Comparison of ENCODE assay signal across 8 cellular contexts in genomic region chr2:23925702-23926288, GRCh38. TPM values are rescaled to one million over a fixed set of nuclear protein-coding genes. Genes with fewer than 3 reads are reported as not detected.
A peak's percentile ranks its signal among the peaks of the same experiment; 100 is the strongest.
DNase-seq lines count a peak whose midpoint lies in the region; ATAC-seq lines count a peak whose summit lies in the region.

No MANE protein-coding gene starts in this region.

- CTCF ChIA-PET in activated CD4-positive, alpha-beta T cell treated with anti-CD3 and anti-CD28 coated beads, Interleukin-2, amount 10 ng/mL, durations not matched to agents 7 days and 5 days (lab: Charles Lee) = interaction anchor here (0.6 to 4.1 kb wide), 12 partner anchors 9 to 158 kb away, joined by 3 to 52 read pairs (median 8); partner anchors contain the start of genes TP53I3, UBXN2A and WDCP

- peak overlapping the region; percentile 99 for H3K27ac Mint-ChIP-seq in activated CD4-positive, alpha-beta T cell treated with anti-CD3 and anti-CD28 coated beads, Interleukin-2, amount 10 ng/mL, durations not matched to agents 7 days and 5 days
- H3K27ac Mint-ChIP-seq in effector memory CD8-positive, alpha-beta T cell = peak overlapping the region; percentile 99 to 100
- peak overlapping the region; percentile 99 for H3K27ac Mint-ChIP-seq in memory B cell

- H3K27me3 Mint-ChIP-seq in activated CD4-positive, alpha-beta T cell treated with anti-CD3 and anti-CD28 coated beads, Interleukin-2, amount 10 ng/mL, durations not matched to agents 7 days and 5 days = no peaks in the 10 kb centered on the region
- no peaks in the 10 kb centered on the region for H3K27me3 Mint-ChIP-seq in effector memory CD8-positive, alpha-beta T cell
- no peaks in the 10 kb centered on the region for H3K27me3 Mint-ChIP-seq in memory B cell

- peak; percentile 58 for ATAC-seq in HG02884 (IDR thresholded peaks at IDR 0.05; ENCODE audit: unreplicated experiment)
- peak; percentile 48 for ATAC-seq in effector memory CD8-positive, alpha-beta T cell (replicated peaks)
- peak; percentile 68 for ATAC-seq in memory B cell (ENCODE audit: low read depth)

- peaks cover 47% of the 10 kb centered on the region for H3K4me1 Mint-ChIP-seq in activated CD4-positive, alpha-beta T cell treated with anti-CD3 and anti-CD28 coated beads, Interleukin-2, amount 10 ng/mL, durations not matched to agents 7 days and 5 days
- peaks cover 29 to 47% of the 10 kb centered on the region in 2 donors for H3K4me1 Mint-ChIP-seq in effector memory CD8-positive, alpha-beta T cell (ENCODE audit: low read depth in 2 of 2)
- peaks cover 28% of the 10 kb centered on the region for H3K4me1 Mint-ChIP-seq in memory B cell

- peak overlapping the region; percentile 94 for H3K4me3 Mint-ChIP-seq in activated CD4-positive, alpha-beta T cell treated with anti-CD3 and anti-CD28 coated beads, Interleukin-2, amount 10 ng/mL, durations not matched to agents 7 days and 5 days
- H3K4me3 Mint-ChIP-seq in effector memory CD8-positive, alpha-beta T cell = peak overlapping the region; percentile 96 to 98
- H3K4me3 Mint-ChIP-seq in memory B cell = peak overlapping the region; percentile 94

- no peaks in the 10 kb centered on the region for H3K9me3 Mint-ChIP-seq in activated CD4-positive, alpha-beta T cell treated with anti-CD3 and anti-CD28 coated beads, Interleukin-2, amount 10 ng/mL, durations not matched to agents 7 days and 5 days
- H3K9me3 Mint-ChIP-seq in effector memory CD8-positive, alpha-beta T cell = no peaks in the 10 kb centered on the region
- peaks cover 1% of the 10 kb centered on the region for H3K9me3 Mint-ChIP-seq in memory B cell

- H3K36me3 Mint-ChIP-seq in activated CD4-positive, alpha-beta T cell treated with anti-CD3 and anti-CD28 coated beads, Interleukin-2, amount 10 ng/mL, durations not matched to agents 7 days and 5 days (ENCODE audit: low read depth) = peaks cover 4% of the 10 kb centered on the region
- peaks cover 37% of the 10 kb centered on the region for H3K36me3 Mint-ChIP-seq in effector memory CD8-positive, alpha-beta T cell (ENCODE audit: insufficient read depth)
- H3K36me3 Mint-ChIP-seq in memory B cell = peaks cover 8% of the 10 kb centered on the region

- DNase-seq in NCI-H510A treated with DMSO at 0.1 percent for 48 hours (lab: John Stamatoyannopoulos, UW) (peak; percentile 37), NCI-H510A (lab: John Stamatoyannopoulos, UW) (no peak), NCI-H345 treated with DMSO at 0.1 percent for 48 hours (lab: John Stamatoyannopoulos, UW; ENCODE audit: unreplicated experiment) (peak; percentile 31), memory B cell (ENCODE audit: low spot score in 2 of 2) (peak in 1 of 2 donors; percentile 82)
- peak; percentile 81 for DNase-seq in activated CD4-positive, alpha-beta T cell treated with anti-CD3 and anti-CD28 coated beads, Interleukin-2, amount 10 ng/mL, durations not matched to agents 7 days and 5 days
- DNase-seq in effector memory CD8-positive, alpha-beta T cell = peak; percentile 47 to 62 (median 51)
- peak; percentile 71 for DNase-seq in stimulated activated CD8-positive, alpha-beta memory T cell treated with anti-CD3 and anti-CD28 coated beads, Interleukin-4, amount 100 ng/mL, for 48 hours

- POLR2A ChIA-PET in activated CD4-positive, alpha-beta T cell treated with anti-CD3 and anti-CD28 coated beads, Interleukin-2, amount 10 ng/mL, durations not matched to agents 7 days and 5 days (lab: Charles Lee) = interaction anchor here (0.6 to 1.7 kb wide), 4 partner anchors 10 to 401 kb away, joined by 3 to 13 read pairs (median 4); no protein-coding TSS in a partner anchor

RNA-seq across cellular contexts. Expression of gene ATAD2B, which starts 1.1 kb away (rescaled TPM):
- total RNA-seq in activated CD4-positive, alpha-beta T cell treated with anti-CD3 and anti-CD28 coated beads, Interleukin-2, amount 10 ng/mL, durations not matched to agents 7 days and 5 days = 10 to 100 TPM; 24.7 to 25.6 TPM

RNA-seq across cellular contexts. Expression of gene UBXN2A, which starts 14.5 kb away (rescaled TPM):
- 10 to 100 TPM in 1 of 2 experiments, 1 to 10 TPM in 1; 9.6 to 11.9 TPM for total RNA-seq in activated CD4-positive, alpha-beta T cell treated with anti-CD3 and anti-CD28 coated beads, Interleukin-2, amount 10 ng/mL, durations not matched to agents 7 days and 5 days
